8 cellular contexts compared by ENCODE assay signal in the genomic region with DNA sequence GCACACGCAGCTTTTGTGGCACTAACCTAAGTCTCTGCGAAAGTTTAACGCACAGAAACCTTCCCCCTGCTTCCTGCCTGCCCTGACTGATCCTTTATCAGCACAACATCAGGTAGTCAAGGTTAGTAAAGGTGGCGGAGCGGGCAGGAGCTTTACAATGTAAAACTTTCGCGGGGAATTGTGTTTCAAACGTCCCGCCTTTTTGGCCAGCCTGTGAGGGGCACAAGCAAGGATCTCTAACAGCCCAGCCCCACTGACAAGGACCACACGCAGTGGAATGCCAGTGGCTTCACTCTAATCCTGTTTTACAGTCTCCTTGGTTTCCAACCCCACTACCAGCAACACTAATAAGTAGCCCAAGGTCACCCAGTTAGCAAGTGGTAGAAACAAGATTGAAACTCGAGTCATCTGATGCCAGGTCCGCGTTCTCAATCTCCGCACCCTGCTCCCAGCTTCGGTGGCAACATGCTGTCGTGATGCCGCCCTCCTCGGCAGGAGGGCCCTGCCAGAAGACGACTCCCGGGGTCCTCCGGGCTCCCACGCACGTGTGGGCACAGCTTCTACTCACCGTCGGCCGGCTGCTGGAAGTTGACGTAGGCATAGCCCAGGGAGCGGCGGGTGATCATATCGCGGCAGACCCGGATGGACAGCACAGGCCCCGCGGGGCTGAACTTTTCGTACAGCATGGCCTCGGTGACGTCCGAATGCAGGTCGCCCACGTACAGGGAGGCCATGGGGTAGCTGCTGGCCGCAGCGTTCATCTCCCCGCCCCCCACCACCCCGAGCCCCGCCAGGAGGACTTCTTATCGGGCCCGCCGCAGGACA. TPM values are rescaled to one million over a fixed set of nuclear protein-coding genes. Genes with fewer than 3 reads are reported as not detected.
DNase-seq lines count a peak whose midpoint lies in the region; ATAC-seq and TF ChIP-seq lines count a peak whose summit lies in the region.

No MANE protein-coding gene starts in this region.

- peak overlapping the region; percentile 86 for H3K4me3 ChIP-seq in epithelial cell of proximal tubule (ENCODE audit: low read depth, low read length)
- H3K4me3 ChIP-seq in mucosa of rectum (ENCODE audit: low read length in 2 of 2) = peak overlapping the region; percentile 82 to 85

- DNase-seq in ACHN (peak; percentile 31), NCI-H69 (lab: John Stamatoyannopoulos, UW) (peak; percentile 48), activated T-cell treated with anti-CD3 and anti-CD28 coated beads for 4 hours (peak; percentile 43), epithelial cell of proximal tubule (ENCODE audit: low read depth) (no peak)
- peak; percentile 48 for DNase-seq in stimulated activated naive CD4-positive, alpha-beta T cell treated with Interleukin-2 at 50 U/mL for 16 hours (lab: John Stamatoyannopoulos, UW)

- TF ChIP-seq CTCF in epithelial cell of proximal tubule (conservative IDR thresholded peaks at IDR 0.05; ENCODE audit: low read depth, low read length) = no peak

- peaks cover 20 to 24% of the 10 kb centered on the region in 2 donors for H3K4me1 ChIP-seq in mucosa of rectum (ENCODE audit: control insufficient read depth in 2 of 2, insufficient read depth in 2 of 2, low read length in 2 of 2)

- no peaks in the 10 kb centered on the region for H3K9me3 ChIP-seq in mucosa of rectum (ENCODE audit: control insufficient read depth in 2 of 2, low read length in 2 of 2)

- no peaks in the 10 kb centered on the region for H3K27me3 ChIP-seq in mucosa of rectum (ENCODE audit: control insufficient read depth in 2 of 2, insufficient read depth in 2 of 2, low read length in 2 of 2)

- H3K27ac ChIP-seq in mucosa of rectum (ENCODE audit: low read depth in 2 of 2, low read length in 2 of 2) = peak overlapping the region; percentile 72 to 73

- H3K9ac ChIP-seq in mucosa of rectum (ENCODE audit: low read depth in 1 of 2, low read length in 2 of 2) = peak overlapping the region; percentile 72 to 83

- ATAC-seq in GM21447 (IDR thresholded peaks at IDR 0.05; ENCODE audit: unreplicated experiment) (peak; percentile 42), GM18861 (IDR thresholded peaks at IDR 0.05; ENCODE audit: unreplicated experiment) (no peak)

- in situ Hi-C loops in ACHN (cut with HindIII; ENCODE audit: low pct_ligation_motif_present, low pct_unique_long_range_greater_than_20kb, low sequenced_read_pairs) = no loop called here

- peaks cover 31 to 35% of the 10 kb centered on the region in 2 donors for H3K36me3 ChIP-seq in mucosa of rectum (ENCODE audit: control insufficient read depth in 2 of 2, insufficient read depth in 2 of 2, low read length in 2 of 2)

RNA-seq across cellular contexts. Expression of gene PABPC4, which starts 1.2 kb away (rescaled TPM):
- 141 and 169 TPM in 2 replicates for total RNA-seq in epithelial cell of proximal tubule
